Comparison of ENCODE assay signal across 8 cellular contexts in the genomic region with DNA sequence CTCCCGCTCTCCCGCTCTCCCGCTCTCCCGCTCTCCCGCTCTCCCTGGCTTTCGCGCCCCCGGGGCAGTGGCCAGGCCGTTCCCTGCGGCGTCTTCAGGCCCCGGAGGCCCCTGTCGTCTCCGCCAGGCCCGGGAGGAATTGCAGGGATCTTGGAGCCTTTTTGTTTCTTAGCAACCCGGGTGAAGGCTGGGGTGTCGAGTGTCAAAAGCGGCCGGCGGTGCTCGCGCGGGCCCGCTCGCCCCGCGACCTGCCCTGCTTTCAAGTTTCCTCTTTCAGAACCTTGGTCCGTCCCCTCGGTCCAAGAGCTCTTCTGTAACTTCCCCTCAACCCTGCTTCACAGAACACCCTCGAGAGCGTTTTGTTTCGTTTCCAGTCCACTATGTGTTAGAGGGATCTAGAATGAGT.
DNase-seq lines count a peak whose midpoint lies in the region; ATAC-seq and TF ChIP-seq lines count a peak whose summit lies in the region.

No MANE protein-coding gene starts in this region.

- peak overlapping the region; percentile 84 for H3K4me3 ChIP-seq in WI38 (ENCODE audit: low read depth, low read length)

- DNase-seq in NCI-H446 (lab: John Stamatoyannopoulos, UW) (peak; percentile 15 to 51), NCI-H446 treated with DMSO at 0.1 percent for 48 hours (lab: John Stamatoyannopoulos, UW) (no peak), NCI-H1092 (lab: John Stamatoyannopoulos, UW) (peak; percentile 42), dedifferentiated amniotic fluid mesenchymal stem cell (ENCODE audit: extremely low spot score) (peak; percentile 70)
- peak; percentile 10 for DNase-seq in stimulated activated CD4-positive, alpha-beta T cell treated with anti-CD3 and anti-CD28 coated beads, Interleukin-1b, Interleukin-23, amount 100 ng/mL, for 48 hours

- TF ChIP-seq CTCF in WI38 (IDR thresholded peaks at IDR 0.05; ENCODE audit: low read depth, low read length): no peak

- peak overlapping the region; percentile 98 for H3K27ac ChIP-seq in layer of hippocampus (ENCODE audit: low read depth, low read length)

- ATAC-seq in HG02610 (IDR thresholded peaks at IDR 0.05; ENCODE audit: unreplicated experiment): peak; percentile 32

- H3K27me3 ChIP-seq in layer of hippocampus (ENCODE audit: control insufficient read depth, insufficient read depth, low read length): no peaks in the 10 kb centered on the region
